1 cellular context compared by ENCODE assay signal in genomic region chr3:53818221-53819162, GRCh38.
A peak's percentile ranks its signal among the peaks of the same experiment; 100 is the strongest.
TF ChIP-seq lines count a peak whose summit lies in the region.

No MANE protein-coding gene starts in this region.

TF ChIP-seq in HepG2, 621 proteins besides CTCF, POLR2A, EP300 and RAD21 (continued from another document and continues in another):
- TF ChIP-seq ZNF281 (CRISPR knock-in tag; IDR thresholded peaks at IDR 0.05; ENCODE audit: borderline replicate concordance): peak; percentile 30; the same call in 1 of the 2 replicates
- peak; percentile 67; the same call in 1 of the 2 replicates for TF ChIP-seq PITX1 (CRISPR knock-in tag; IDR thresholded peaks at IDR 0.05)
- no peak for TF ChIP-seq ZNF550 (CRISPR knock-in tag; IDR thresholded peaks at IDR 0.05; ENCODE audit: borderline replicate concordance)
- TF ChIP-seq ATF7 (IDR thresholded peaks at IDR 0.05): no peak
- TF ChIP-seq ATF7 (CRISPR knock-in tag; IDR thresholded peaks at IDR 0.05): no peak
- peak; percentile 27; the same call in 1 of the 2 replicates for TF ChIP-seq FOSL2 (CRISPR knock-in tag; IDR thresholded peaks at IDR 0.05)
- TF ChIP-seq PPARG (CRISPR knock-in tag; conservative IDR thresholded peaks at IDR 0.05): 0 out of 2 replicates have a peak, but pooled peaks have one; percentile 16
- no peak for TF ChIP-seq SP140L (CRISPR knock-in tag; IDR thresholded peaks at IDR 0.05; ENCODE audit: borderline replicate concordance)
- no peak for TF ChIP-seq NCOA1 (CRISPR knock-in tag; IDR thresholded peaks at IDR 0.05)
- no peak for TF ChIP-seq HHEX (CRISPR knock-in tag; IDR thresholded peaks at IDR 0.05)
- no peak for TF ChIP-seq ZNF552 (CRISPR knock-in tag; IDR thresholded peaks at IDR 0.05; ENCODE audit: borderline replicate concordance)
- TF ChIP-seq ARID3A (IDR thresholded peaks at IDR 0.05; ENCODE audit: low read depth, low read length): no peak
- no peak for TF ChIP-seq GTF2F1 (IDR thresholded peaks at IDR 0.05; ENCODE audit: low read length)
- no peak for TF ChIP-seq ZFYVE20 (CRISPR knock-in tag; IDR thresholded peaks at IDR 0.05; ENCODE audit: borderline replicate concordance, low read depth)
- no peak for TF ChIP-seq ZNF557 (CRISPR knock-in tag; IDR thresholded peaks at IDR 0.05)
- TF ChIP-seq NCOA5 (CRISPR knock-in tag; IDR thresholded peaks at IDR 0.05): no peak
- no peak for TF ChIP-seq ETS1 (CRISPR knock-in tag; IDR thresholded peaks at IDR 0.05)
- no peak for TF ChIP-seq ZNF770 (CRISPR knock-in tag; IDR thresholded peaks at IDR 0.05)
- TF ChIP-seq KLF6 (CRISPR knock-in tag; IDR thresholded peaks at IDR 0.05): 0 out of 2 replicates have a peak, but pooled peaks have one; percentile 43
- TF ChIP-seq NFATC3 (CRISPR knock-in tag; IDR thresholded peaks at IDR 0.05): no peak
- peak; percentile 74; the same call in 1 of the 2 replicates for TF ChIP-seq GFI1 (CRISPR knock-in tag; IDR thresholded peaks at IDR 0.05; ENCODE audit: borderline replicate concordance)
- TF ChIP-seq ARID4A (CRISPR knock-in tag; IDR thresholded peaks at IDR 0.05; ENCODE audit: borderline replicate concordance): peak; percentile 60; the same call in 1 of the 2 replicates
- no peak for TF ChIP-seq ZBTB2 (CRISPR knock-in tag; IDR thresholded peaks at IDR 0.05; ENCODE audit: low read depth)
- 0 out of 2 replicates have a peak, but pooled peaks have one; percentile 16 for TF ChIP-seq KDM3A (CRISPR knock-in tag; IDR thresholded peaks at IDR 0.05; ENCODE audit: low read depth)
- TF ChIP-seq ZNF253 (CRISPR knock-in tag; IDR thresholded peaks at IDR 0.05; ENCODE audit: borderline replicate concordance): no peak
- no peak for TF ChIP-seq ZNF317 (CRISPR knock-in tag; IDR thresholded peaks at IDR 0.05)
- TF ChIP-seq ZNF577 (CRISPR knock-in tag; IDR thresholded peaks at IDR 0.05; ENCODE audit: borderline replicate concordance, low read depth): no peak
- no peak for TF ChIP-seq TRIM22 (IDR thresholded peaks at IDR 0.05)
- TF ChIP-seq ZNF772 (CRISPR knock-in tag; IDR thresholded peaks at IDR 0.05): no peak
- no peak for TF ChIP-seq RBM39 (IDR thresholded peaks at IDR 0.05; ENCODE audit: low read depth, low read length, poor library complexity, severe bottlenecking)
- TF ChIP-seq FOXA3 (CRISPR knock-in tag; IDR thresholded peaks at IDR 0.05): peak; percentile 22; the same call in 1 of the 2 replicates
- no peak for TF ChIP-seq HINFP (CRISPR knock-in tag; IDR thresholded peaks at IDR 0.05; ENCODE audit: low read depth)
- no peak for TF ChIP-seq ZNF7 (CRISPR knock-in tag; IDR thresholded peaks at IDR 0.05)
- peak; percentile 85 for TF ChIP-seq PAXIP1 (CRISPR knock-in tag; conservative IDR thresholded peaks at IDR 0.05)
- TF ChIP-seq LBX2 (CRISPR knock-in tag; IDR thresholded peaks at IDR 0.05; ENCODE audit: borderline replicate concordance): no peak
- TF ChIP-seq ZBTB7B (CRISPR knock-in tag; IDR thresholded peaks at IDR 0.05): peak; percentile 95
- peak; percentile 60; the same call in 1 of the 2 replicates for TF ChIP-seq HDAC1 (CRISPR knock-in tag; IDR thresholded peaks at IDR 0.05)
- TF ChIP-seq ERF (CRISPR knock-in tag; IDR thresholded peaks at IDR 0.05): 0 out of 2 replicates have a peak, but pooled peaks have one; percentile 57
- TF ChIP-seq MXI1 (IDR thresholded peaks at IDR 0.05; ENCODE audit: borderline replicate concordance, low read depth, low read length): no peak; the same call in 2 of the 3 replicates
- TF ChIP-seq ASH2L (IDR thresholded peaks at IDR 0.05; ENCODE audit: insufficient read length, low read depth, low read length): no peak
